Comparison of ENCODE assay signal across 25 cellular contexts in the genomic region with DNA sequence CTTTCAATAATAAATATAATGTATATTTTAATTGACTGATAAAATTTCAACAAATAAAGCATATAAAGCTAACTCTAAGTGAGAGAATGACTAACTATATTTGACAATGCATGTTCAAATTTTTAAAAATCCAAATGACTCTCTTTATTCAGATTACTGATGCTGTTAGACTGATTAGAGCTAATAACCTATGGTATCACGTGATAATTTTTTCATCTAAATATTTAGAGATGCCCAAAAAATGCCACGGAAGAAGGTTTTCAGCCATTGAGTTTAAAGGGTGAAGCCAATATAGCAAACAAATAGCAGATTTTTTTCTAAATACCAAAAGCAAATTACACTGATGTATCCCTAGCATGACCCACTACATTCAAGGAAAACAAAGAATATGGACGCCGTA.
"Had no signal": no experiment of that assay in that cellular context is flagged by ENCODE, and none has a peak within 500 bp of the region (broad histone marks: within the 10 kb centered on the region; RNA-seq: fewer than 3 reads in every experiment).

No MANE protein-coding gene starts in this region.

- ATAC-seq: effector memory CD8-positive, alpha-beta T cell; esophagus mucosa; foreskin keratinocyte; gastrocnemius medialis; gastroesophageal sphincter; heart left ventricle; heart right ventricle had no signal

- H3K27ac ChIP-seq: colonic mucosa, coronary artery, dorsolateral prefrontal cortex, epithelial cell of prostate, esophagus muscularis mucosa, esophagus squamous epithelium, foreskin keratinocyte, gastrocnemius medialis, gastroesophageal sphincter, heart left ventricle, heart right ventricle had no signal

- H3K27me3 ChIP-seq: colonic mucosa, esophagus muscularis mucosa, esophagus squamous epithelium, foreskin keratinocyte, gastrocnemius medialis, gastroesophageal sphincter, heart left ventricle, heart right ventricle had no signal

- H3K9me3 ChIP-seq: colonic mucosa, esophagus squamous epithelium, gastrocnemius medialis had no signal

- H3K4me1 ChIP-seq: colonic mucosa, esophagus muscularis mucosa, esophagus squamous epithelium, foreskin keratinocyte, gastrocnemius medialis, gastroesophageal sphincter, heart left ventricle, heart right ventricle had no signal

- FAIRE-seq: endometrium, endothelial cell of umbilical vein had no signal

- DNase-seq: colonic mucosa; cortex of kidney; dermis blood vessel endothelial cell; dorsolateral prefrontal cortex; effector CD4-positive, alpha-beta T cell; effector CD8-positive, alpha-beta T cell; effector memory CD4-positive, alpha-beta T cell; effector memory CD8-positive, alpha-beta T cell; endodermal cell; erythroblast; esophagus squamous epithelium; foreskin keratinocyte; foreskin melanocyte; gastrocnemius medialis; glutamatergic neuron; head of caudate nucleus; heart left ventricle; heart right ventricle had no signal

- H3K36me3 ChIP-seq: colonic mucosa, esophagus muscularis mucosa, esophagus squamous epithelium, gastrocnemius medialis, gastroesophageal sphincter, heart left ventricle, heart right ventricle had no signal

- H3K4me3 ChIP-seq: colonic mucosa, coronary artery, dorsolateral prefrontal cortex, esophagus muscularis mucosa, esophagus squamous epithelium, gastrocnemius medialis, gastroesophageal sphincter, heart left ventricle, heart right ventricle had no signal
